Comparison of ENCODE assay signal across 13 cellular contexts in the genomic region with DNA sequence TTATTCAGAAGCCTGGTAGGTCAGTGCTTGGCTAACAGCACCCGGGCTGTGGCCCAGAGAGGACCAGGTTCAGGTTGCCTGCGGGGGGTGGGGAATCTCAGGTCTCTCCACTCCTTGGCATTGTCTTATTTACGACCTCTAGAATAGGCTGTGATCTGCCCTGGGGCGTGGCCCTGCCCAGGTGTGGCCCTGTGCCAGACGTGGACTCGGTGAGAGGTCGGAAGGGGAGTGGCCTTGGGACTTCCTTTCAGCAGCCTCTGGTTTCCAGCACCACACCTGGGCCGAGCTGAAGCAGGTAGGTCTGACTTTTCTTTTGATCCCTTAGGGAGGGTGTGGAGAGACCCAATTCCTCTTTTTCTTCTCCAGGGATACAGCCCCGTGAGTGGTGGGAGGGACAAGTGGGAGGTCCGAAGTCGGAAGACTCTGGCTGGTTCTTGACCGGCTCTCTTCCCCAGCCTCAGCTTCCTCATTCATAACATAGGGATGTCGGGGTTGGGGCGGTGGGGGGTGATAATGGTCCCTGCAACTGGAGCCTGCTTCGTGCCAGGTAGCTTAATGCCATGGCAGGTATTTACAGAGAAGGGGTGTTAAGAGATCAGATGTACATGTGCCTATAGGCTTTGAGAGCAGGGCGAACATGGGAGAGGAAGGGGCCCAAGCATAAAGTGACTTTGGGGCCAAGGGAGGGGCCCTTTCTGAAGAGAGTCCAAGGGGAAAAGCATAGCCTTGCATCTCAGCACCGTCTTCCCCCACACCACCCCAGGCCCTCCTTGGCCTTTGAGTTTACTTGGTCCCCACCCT. TPM values are rescaled to one million over a fixed set of nuclear protein-coding genes. Genes with fewer than 3 reads are reported as not detected.
DNase-seq lines count a peak whose midpoint lies in the region; ATAC-seq and TF ChIP-seq lines count a peak whose summit lies in the region.
"Had no signal": no experiment of that assay in that cellular context is flagged by ENCODE, and none has a peak within 500 bp of the region (broad histone marks: within the 10 kb centered on the region; RNA-seq: fewer than 3 reads in every experiment).

No MANE protein-coding gene starts in this region.

- no peak overlapping the region for H2AFZ ChIP-seq in osteoblast (ENCODE audit: low read length)

- ATAC-seq in stimulated activated effector memory CD8-positive, alpha-beta T cell treated with anti-CD3 and anti-CD28 coated beads, Interleukin-12 subunit alpha, Interleukin-12 subunit beta, amount 100 ng/mL, for 72 hours: no peak

- peaks cover 9% of the 10 kb centered on the region for H3K4me1 Mint-ChIP-seq in endodermal cell
- H3K4me1 Mint-ChIP-seq in stimulated activated effector memory CD8-positive, alpha-beta T cell treated with anti-CD3 and anti-CD28 coated beads, Interleukin-12 subunit alpha, Interleukin-12 subunit beta, amount 100 ng/mL, for 72 hours: no peaks in the 10 kb centered on the region

- H3K27ac ChIP-seq in endodermal cell (ENCODE audit: low read depth, low read length) (no peak overlapping the region), osteoblast (ENCODE audit: low read depth, low read length) (no peak overlapping the region)
- H3K27ac ChIP-seq: coronary artery, suprapubic skin had no signal

- H3K36me3 ChIP-seq in endodermal cell (ENCODE audit: control insufficient read depth, insufficient read depth, low read length) (no peaks in the 10 kb centered on the region), osteoblast (ENCODE audit: insufficient read depth, low read length) (no peaks in the 10 kb centered on the region)
- H3K36me3 ChIP-seq: suprapubic skin had no signal

- H3K4me3 Mint-ChIP-seq in endodermal cell: no peak overlapping the region
- H3K4me3 Mint-ChIP-seq in stimulated activated effector memory CD8-positive, alpha-beta T cell treated with anti-CD3 and anti-CD28 coated beads, Interleukin-12 subunit alpha, Interleukin-12 subunit beta, amount 100 ng/mL, for 72 hours: no peak overlapping the region
- H3K4me3 Mint-ChIP-seq: CD4-positive, CD25-positive, alpha-beta regulatory T cell; nephron had no signal

- WGBS in endodermal cell (ENCODE audit: insufficient coverage in 1 of 2, insufficient read length in 1 of 2), 2 experiments: 86 to 96% methylated on average over 9 to 13 of the region's 17 CpGs

- DNase-seq in DMS53 treated with DMSO at 0.1 percent for 48 hours (lab: John Stamatoyannopoulos, UW; ENCODE audit: unreplicated experiment) (peak; percentile 85), NCI-H2029 (lab: John Stamatoyannopoulos, UW) (peak; percentile 98), endodermal cell (peak; percentile 89), osteoblast (ENCODE audit: insufficient read length, low spot score, missing footprints) (peak; percentile 66), NCI-H82 treated with DMSO at 0.1 percent for 48 hours (lab: John Stamatoyannopoulos, UW; ENCODE audit: unreplicated experiment) (no peak), NCI-H226 (no peak), NCI-H524 treated with DMSO at 0.1 percent for 48 hours (lab: John Stamatoyannopoulos, UW) (no peak)
- no peak for DNase-seq in stimulated activated effector memory CD8-positive, alpha-beta T cell treated with anti-CD3 and anti-CD28 coated beads, Interleukin-12 subunit alpha, Interleukin-12 subunit beta, amount 100 ng/mL, for 72 hours (ENCODE audit: low spot score in 2 of 2)
- DNase-seq: CD4-positive, CD25-positive, alpha-beta regulatory T cell; glutamatergic neuron had no signal

- H3K4me1 ChIP-seq in endodermal cell (ENCODE audit: control insufficient read depth, insufficient read depth, low read length) (no peaks in the 10 kb centered on the region), osteoblast (ENCODE audit: insufficient read depth, low read length) (no peaks in the 10 kb centered on the region)

- no peak for TF ChIP-seq CTCF in endodermal cell (conservative IDR thresholded peaks at IDR 0.05)
- no peak for TF ChIP-seq CTCF in osteoblast (IDR thresholded peaks at IDR 0.05; ENCODE audit: extremely low read depth, low read depth, low read length)

- no peaks in the 10 kb centered on the region for H3K27me3 ChIP-seq in endodermal cell (ENCODE audit: control insufficient read depth, insufficient read depth, low read length, poor library complexity, severe bottlenecking)
- no peaks in the 10 kb centered on the region for H3K27me3 ChIP-seq in osteoblast (ENCODE audit: insufficient read depth, low read length)
- H3K27me3 ChIP-seq: suprapubic skin had no signal

- no peak overlapping the region for H3K4me2 ChIP-seq in osteoblast (ENCODE audit: insufficient read depth, low read length)

- no peak overlapping the region for H3K4me3 ChIP-seq in endodermal cell (ENCODE audit: low read length)
- H3K4me3 ChIP-seq in osteoblast (ENCODE audit: insufficient read depth, low read length): no peak overlapping the region
- H3K4me3 ChIP-seq: coronary artery, suprapubic skin had no signal

- no peaks in the 10 kb centered on the region for H4K20me1 ChIP-seq in osteoblast (ENCODE audit: insufficient read depth, low read length)

- no peaks in the 10 kb centered on the region for H3K79me2 ChIP-seq in osteoblast (ENCODE audit: insufficient read depth, low read length)

- H3K9me3 Mint-ChIP-seq in endodermal cell: peaks cover 7% of the 10 kb centered on the region
- no peaks in the 10 kb centered on the region for H3K9me3 Mint-ChIP-seq in stimulated activated effector memory CD8-positive, alpha-beta T cell treated with anti-CD3 and anti-CD28 coated beads, Interleukin-12 subunit alpha, Interleukin-12 subunit beta, amount 100 ng/mL, for 72 hours
- H3K9me3 Mint-ChIP-seq: CD4-positive, CD25-positive, alpha-beta regulatory T cell; nephron had no signal

- no peak overlapping the region for H3K27ac Mint-ChIP-seq in endodermal cell
- H3K27ac Mint-ChIP-seq in stimulated activated effector memory CD8-positive, alpha-beta T cell treated with anti-CD3 and anti-CD28 coated beads, Interleukin-12 subunit alpha, Interleukin-12 subunit beta, amount 100 ng/mL, for 72 hours: no peak overlapping the region
- H3K27ac Mint-ChIP-seq: CD4-positive, CD25-positive, alpha-beta regulatory T cell; nephron had no signal

- H3K9ac ChIP-seq in endodermal cell (ENCODE audit: extremely low read depth, low read length, poor library complexity, severe bottlenecking): no peak overlapping the region

- no peaks in the 10 kb centered on the region for H3K27me3 Mint-ChIP-seq in endodermal cell (ENCODE audit: insufficient read depth)
- H3K27me3 Mint-ChIP-seq: CD4-positive, CD25-positive, alpha-beta regulatory T cell had no signal

- peaks cover 2% of the 10 kb centered on the region for H3K36me3 Mint-ChIP-seq in endodermal cell (ENCODE audit: low read depth)
- no peaks in the 10 kb centered on the region for H3K36me3 Mint-ChIP-seq in stimulated activated effector memory CD8-positive, alpha-beta T cell treated with anti-CD3 and anti-CD28 coated beads, Interleukin-12 subunit alpha, Interleukin-12 subunit beta, amount 100 ng/mL, for 72 hours
- H3K36me3 Mint-ChIP-seq: CD4-positive, CD25-positive, alpha-beta regulatory T cell had no signal

- H3K9me3 ChIP-seq in endodermal cell (ENCODE audit: control insufficient read depth, low read length) (no peaks in the 10 kb centered on the region), osteoblast (ENCODE audit: low read depth, low read length) (no peaks in the 10 kb centered on the region)
- H3K9me3 ChIP-seq: suprapubic skin had no signal

RNA-seq across cellular contexts. Expression of a gene that starts 16.5 kb away (rescaled TPM):
- total RNA-seq in endodermal cell (1 to 10 TPM; 5.6 to 6.0 TPM), osteoblast (2.9 and 3.8 TPM in 2 replicates)
- 1.5 TPM for polyA plus RNA-seq in endodermal cell (2013, experiment 1 of 2)
- polyA plus RNA-seq in endodermal cell (2013, experiment 2 of 2): 1.2 TPM

RNA-seq across cellular contexts. Expression of a gene that starts 58.8 kb away (rescaled TPM):
- total RNA-seq in endodermal cell (not detected), osteoblast (not detected in 2 replicates)
- 0.11 TPM for polyA plus RNA-seq in endodermal cell (2013, experiment 1 of 2)
- polyA plus RNA-seq in endodermal cell (2013, experiment 2 of 2): not detected
- total RNA-seq: CD4-positive, CD25-positive, alpha-beta regulatory T cell had no signal
- polyA plus RNA-seq: CD4-positive, CD25-positive, alpha-beta regulatory T cell had no signal

Comparison
In these comparisons a context has a peak if more than half of its experiments do, and no peak if none do; other contexts are left out.
1. DNase-seq: peak in DMS53 treated with DMSO at 0.1 percent for 48 hours (single experiment), NCI-H2029 (single experiment), endodermal cell (single experiment) and osteoblast (single experiment); none in NCI-H82 treated with DMSO at 0.1 percent for 48 hours (single experiment), NCI-H226 (single experiment), NCI-H524 treated with DMSO at 0.1 percent for 48 hours (single experiment) and stimulated activated effector memory CD8-positive, alpha-beta T cell treated with anti-CD3 and anti-CD28 coated beads, Interleukin-12 subunit alpha, Interleukin-12 subunit beta, amount 100 ng/mL, for 72 hours (0 of 2).